In genomic region chr2:28392297-28393114, GRCh38 we compare ENCODE assay signal across 8 cellular contexts. TPM values are rescaled to one million over a fixed set of nuclear protein-coding genes. Genes with fewer than 3 reads are reported as not detected.
DNase-seq lines count a peak whose midpoint lies in the region; ATAC-seq and TF ChIP-seq lines count a peak whose summit lies in the region.

Gene FOSL2 (plus strand): TSS chr2:28392858. CDS start chr2:28393721, 863 bp downstream.

- no peaks in the 10 kb centered on the region for H3K36me3 Mint-ChIP-seq in activated naive CD8-positive, alpha-beta T cell
- H3K36me3 Mint-ChIP-seq in glutamatergic neuron (ENCODE audit: unreplicated experiment): no peaks in the 10 kb centered on the region
- peaks cover 1% of the 10 kb centered on the region for H3K36me3 Mint-ChIP-seq in osteocyte (ENCODE audit: unreplicated experiment)

- peak within 1 kb of the TSS; percentile 84 for H3K4me3 Mint-ChIP-seq in activated naive CD8-positive, alpha-beta T cell
- H3K4me3 Mint-ChIP-seq in glutamatergic neuron (ENCODE audit: unreplicated experiment) (peak within 1 kb of the TSS; percentile 99), osteocyte (ENCODE audit: unreplicated experiment) (peak within 1 kb of the TSS; percentile 81)

- no peaks in the 10 kb centered on the region for H3K9me3 Mint-ChIP-seq in activated naive CD8-positive, alpha-beta T cell (ENCODE audit: low read depth)
- H3K9me3 Mint-ChIP-seq in glutamatergic neuron (ENCODE audit: unreplicated experiment) (peaks cover 10% of the 10 kb centered on the region), osteocyte (ENCODE audit: unreplicated experiment) (no peaks in the 10 kb centered on the region)

- peak within 1 kb of the TSS; percentile 100 for H3K27ac Mint-ChIP-seq in activated naive CD8-positive, alpha-beta T cell
- H3K27ac Mint-ChIP-seq in glutamatergic neuron (ENCODE audit: unreplicated experiment): peak within 1 kb of the TSS; percentile 85
- peak within 1 kb of the TSS; percentile 98 for H3K27ac Mint-ChIP-seq in osteocyte (ENCODE audit: unreplicated experiment)

- DNase-seq in GM10248 (ENCODE audit: extremely low spot score) (peak; percentile 89), NCI-H1092 treated with DMSO at 0.1 percent for 48 hours (lab: John Stamatoyannopoulos, UW) (peak; percentile 86), SKM-1 treated with dmso at 0.1 percent for 144 hours (lab: John Stamatoyannopoulos, UW; ENCODE audit: unreplicated experiment) (peak; percentile 95), glutamatergic neuron (peak; percentile 84), osteocyte (ENCODE audit: extremely low spot score, unreplicated experiment) (peak; percentile 98), thyroid gland (peak; percentile 97)

- H3K27me3 ChIP-seq in thyroid gland: no peaks in the 10 kb centered on the region

- WGBS in thyroid gland, 2 donors: 0% methylated on average over 31 to 37 of the region's 94 CpGs

- H3K27me3 Mint-ChIP-seq in activated naive CD8-positive, alpha-beta T cell: no peaks in the 10 kb centered on the region
- H3K27me3 Mint-ChIP-seq in glutamatergic neuron (ENCODE audit: unreplicated experiment): peaks cover 13% of the 10 kb centered on the region
- no peaks in the 10 kb centered on the region for H3K27me3 Mint-ChIP-seq in osteocyte (ENCODE audit: unreplicated experiment)

- H3K36me3 ChIP-seq in thyroid gland: no peaks in the 10 kb centered on the region

- peak within 1 kb of the TSS; percentile 21 to 94 (median 91) for H3K4me3 ChIP-seq in thyroid gland (replicated peaks in 1 of 3)

- peaks cover 13 to 29% of the 10 kb centered on the region in 2 donors for H3K4me1 ChIP-seq in thyroid gland

- peak; percentile 90 to 100 for TF ChIP-seq POLR2A in thyroid gland (IDR thresholded peaks at IDR 0.05)

- peaks cover 28% of the 10 kb centered on the region for H3K4me1 Mint-ChIP-seq in activated naive CD8-positive, alpha-beta T cell (ENCODE audit: low read depth)
- no peaks in the 10 kb centered on the region for H3K4me1 Mint-ChIP-seq in glutamatergic neuron (ENCODE audit: low read depth, unreplicated experiment)
- H3K4me1 Mint-ChIP-seq in osteocyte (ENCODE audit: unreplicated experiment): peaks cover 26% of the 10 kb centered on the region

- CTCF ChIA-PET in GM10248 (lab: Yijun Ruan, JAX): interaction anchor here (0.8 to 1.3 kb wide), 3 partner anchors 638 to 670 kb away, joined by 3 to 4 read pairs (median 3); no protein-coding TSS in a partner anchor

- POLR2A ChIA-PET in GM10248 (lab: Yijun Ruan, JAX): interaction anchor here (0.6 to 1.3 kb wide), 3 partner anchors 36 to 926 kb away, joined by 3 to 4 read pairs (median 3); no protein-coding TSS in a partner anchor

- no peaks in the 10 kb centered on the region for H3K9me3 ChIP-seq in thyroid gland

- intact Hi-C loops in thyroid gland (cut with DNase I): loop anchor here (10.0 kb wide), 2 partner anchors 498 to 628 kb away; partner anchors contain the start of genes BABAM2 and RBKS

- ATAC-seq in HG02623 (IDR thresholded peaks at IDR 0.05; ENCODE audit: unreplicated experiment): peak; percentile 73

- TF ChIP-seq CTCF in GM10248 (IDR thresholded peaks at IDR 0.05; ENCODE audit: control extremely low read depth, extremely low read depth, low read depth, missing control alignments) (no peak), glutamatergic neuron (IDR thresholded peaks at IDR 0.05; ENCODE audit: partially characterized antibody, unreplicated experiment) (no peak), osteocyte (IDR thresholded peaks at IDR 0.05) (peak; percentile 6), thyroid gland (IDR thresholded peaks at IDR 0.05) (peak in 2 of 6 experiments; percentile 0 to 1)

- H3K27ac ChIP-seq in thyroid gland: peak within 1 kb of the TSS; percentile 99 to 100 (median 100)

RNA-seq across cellular contexts. Expression of gene FOSL2, which starts in this region (rescaled TPM):
- total RNA-seq in glutamatergic neuron (ENCODE audit: unreplicated experiment) (2.6 TPM), osteocyte (82.6 and 83.2 TPM in 2 replicates), thyroid gland (10 to 100 TPM; 30.7 to 85.1 (median 40.6) TPM)

Comparison
In these comparisons a context has a peak if more than half of its experiments do, and no peak if none do; other contexts are left out.
1. Peak in every context shown above with its lines: DNase-seq, ATAC-seq, H3K4me3 ChIP-seq and H3K27ac ChIP-seq.